ENCODE assay signal across 15 cellular contexts in genomic region chr20:10513931-10514575, GRCh38.
DNase-seq lines count a peak whose midpoint lies in the region; ATAC-seq and TF ChIP-seq lines count a peak whose summit lies in the region.
"Had no signal": no experiment of that assay in that cellular context is flagged by ENCODE, and none has a peak within 500 bp of the region (broad histone marks: within the 10 kb centered on the region; RNA-seq: fewer than 3 reads in every experiment).

No MANE protein-coding gene starts in this region.

- H2BK120ac ChIP-seq in IMR-90 (ENCODE audit: low read depth, low read length) = peak overlapping the region; percentile 27
- peak overlapping the region; percentile 67 for H2BK120ac ChIP-seq in mesenchymal stem cell (ENCODE audit: low read depth, low read length)

- peak overlapping the region; percentile 28; the same call in 1 of the 2 replicates for H3K4me2 ChIP-seq in IMR-90 (ENCODE audit: low read depth, low read length)
- no peak overlapping the region for H3K4me2 ChIP-seq in mesenchymal stem cell (ENCODE audit: low read length, poor library complexity, severe bottlenecking)
- H3K4me2 ChIP-seq: BLaER1 had no signal

- no peak overlapping the region for H3K23ac ChIP-seq in IMR-90 (ENCODE audit: low read depth, low read length)
- no peak overlapping the region for H3K23ac ChIP-seq in mesenchymal stem cell (ENCODE audit: low read length in 2 of 2)

- dilution Hi-C loops in IMR-90 (cut with HindIII; ENCODE audit: low sequenced_read_pairs, unreplicated experiment) = no loop called here

- TF ChIP-seq RAD21 in IMR-90 (IDR thresholded peaks at IDR 0.05; ENCODE audit: low read length) = no peak

- H3K36me3 ChIP-seq in IMR-90 (ENCODE audit: control insufficient read depth, insufficient read depth, low read length) (no peaks in the 10 kb centered on the region), mesenchymal stem cell (ENCODE audit: control insufficient read depth in 1 of 2, insufficient read depth in 2 of 2, low read depth in 1 of 2, low read length in 2 of 2) (no peaks in the 10 kb centered on the region), HAP-1 (replicated peaks) (no peaks in the 10 kb centered on the region)
- H3K36me3 ChIP-seq: BLaER1 had no signal

- H3K18ac ChIP-seq in IMR-90 (ENCODE audit: low read depth, low read length) (peak overlapping the region; percentile 66; the same call in 1 of the 2 replicates), mesenchymal stem cell (ENCODE audit: low read depth in 1 of 2, low read length in 2 of 2) (peak overlapping the region in 1 of 2 experiments; percentile 44)

- H3K4me3 Mint-ChIP-seq in CD14-positive monocyte = no peak overlapping the region
- H3K4me3 Mint-ChIP-seq: activated naive CD4-positive, alpha-beta T cell treated with anti-CD3 and anti-CD28 coated beads, Interleukin-2, amount 10 ng/mL, durations not matched to agents 7 days and 5 days had no signal

- H3K9me1 ChIP-seq in IMR-90 (ENCODE audit: insufficient read depth, low read length) = peaks cover 12% of the 10 kb centered on the region

- H3K79me1 ChIP-seq in IMR-90 (ENCODE audit: low read depth in 1 of 2, low read length in 2 of 2) (peaks cover 12 to 33% of the 10 kb centered on the region in 2 experiments), mesenchymal stem cell (replicated peaks; ENCODE audit: low read length, poor library complexity, severe bottlenecking) (peaks cover 12% of the 10 kb centered on the region)

- H3K56ac ChIP-seq in IMR-90 (ENCODE audit: extremely low read depth, insufficient read depth, low read length) = no peak overlapping the region

- intact Hi-C loops in CD14-positive monocyte (cut with micrococcal nuclease) = loop anchor here (5.0 to 10.0 kb wide), 2 partner anchors 37 to 79 kb away; partner anchors contain the start of genes MKKS (in 1 of the 2) and SLX4IP (in 1 of the 2)
- intact Hi-C loops in IMR-90 (cut with micrococcal nuclease) = loop anchor here (5.0 kb wide), 1 partner anchor 37 kb away; no protein-coding TSS in a partner anchor

- TF ChIP-seq CTCF in CD14-positive monocyte (IDR thresholded peaks at IDR 0.05) (no peak), IMR-90 (conservative IDR thresholded peaks at IDR 0.05; ENCODE audit: low read depth, low read length) (no peak), cardiac fibroblast (IDR thresholded peaks at IDR 0.05; ENCODE audit: low read depth, low read length) (no peak)

- WGBS in IMR-90 (ENCODE audit: extremely low coverage in 2 of 2, insufficient read length in 1 of 2), 2 experiments = no CpG with 5 or more reads among the region's 4 CpGs
- WGBS in mesenchymal stem cell = 58% methylated on average over 3 of the region's 4 CpGs

- no peak for TF ChIP-seq POLR2A in IMR-90 (IDR thresholded peaks at IDR 0.05; ENCODE audit: low read depth, low read length)

- no peak for DNase-seq in CD14-positive monocyte (ENCODE audit: low spot score)
- DNase-seq in IMR-90 = no peak
- peak; percentile 38 to 68 for DNase-seq in cardiac fibroblast (ENCODE audit: low read depth in 2 of 2)
- peak; percentile 40 for DNase-seq in mesenchymal stem cell
- no peak for DNase-seq in dedifferentiated amniotic fluid mesenchymal stem cell (ENCODE audit: extremely low spot score)
- DNase-seq in HAP-1 (ENCODE audit: low spot score in 2 of 2) = no peak
- DNase-seq in NCI-H748 treated with DMSO at 0.1 percent for 48 hours (lab: John Stamatoyannopoulos, UW) = no peak
- DNase-seq: activated naive CD4-positive, alpha-beta T cell treated with anti-CD3 and anti-CD28 coated beads, Interleukin-2, amount 10 ng/mL, durations not matched to agents 7 days and 5 days; NCI-H1694; NCI-H526 treated with DMSO at 0.1 percent for 48 hours; Right ventricle myocardium superior had no signal

- CTCF ChIA-PET in IMR-90 (lab: Yijun Ruan, JAX) = no interaction called here

- peaks cover 0 to 3% (median 2%) of the 10 kb centered on the region in 3 donors for H3K27me3 Mint-ChIP-seq in CD14-positive monocyte (ENCODE audit: low read depth in 3 of 3)
- H3K27me3 Mint-ChIP-seq: activated naive CD4-positive, alpha-beta T cell treated with anti-CD3 and anti-CD28 coated beads, Interleukin-2, amount 10 ng/mL, durations not matched to agents 7 days and 5 days; progenitor cell of endocrine pancreas had no signal

- peak overlapping the region; percentile 73; the same call in 1 of the 2 replicates for H3K4ac ChIP-seq in IMR-90 (ENCODE audit: low read depth, low read length)
- no peak overlapping the region for H3K4ac ChIP-seq in mesenchymal stem cell (ENCODE audit: low read depth in 1 of 2, low read length in 2 of 2)

- peak overlapping the region in 4 of 7 donors; percentile 12 to 76 (median 62) for H3K27ac Mint-ChIP-seq in CD14-positive monocyte
- H3K27ac Mint-ChIP-seq: activated naive CD4-positive, alpha-beta T cell treated with anti-CD3 and anti-CD28 coated beads, Interleukin-2, amount 10 ng/mL, durations not matched to agents 7 days and 5 days; progenitor cell of endocrine pancreas had no signal

- H2BK5ac ChIP-seq in IMR-90 (ENCODE audit: low read depth, low read length, poor library complexity, severe bottlenecking) (no peak overlapping the region), mesenchymal stem cell (ENCODE audit: low read depth, low read length, poor library complexity, severe bottlenecking) (no peak overlapping the region)

- no peaks in the 10 kb centered on the region for H4K20me1 ChIP-seq in IMR-90 (ENCODE audit: insufficient read depth, low read length)

- peak overlapping the region in 1 of 2 experiments; percentile 56 for H2BK12ac ChIP-seq in mesenchymal stem cell (ENCODE audit: low read length in 2 of 2)

- H2AK9ac ChIP-seq in IMR-90 (replicated peaks; ENCODE audit: low read depth, low read length, poor library complexity) = no peak overlapping the region

- H3K4me3 ChIP-seq in IMR-90 (ENCODE audit: insufficient read depth, low read depth, low read length) (no peak overlapping the region), cardiac fibroblast (replicated peaks in 1 of 2; ENCODE audit: low read depth in 2 of 2, low read length in 2 of 2) (no peak overlapping the region), mesenchymal stem cell (ENCODE audit: insufficient read depth in 1 of 2, low read depth in 1 of 2, low read length in 2 of 2) (no peak overlapping the region), HAP-1 (no peak overlapping the region)
- H3K4me3 ChIP-seq: BLaER1 had no signal

- H2AK5ac ChIP-seq in IMR-90 (ENCODE audit: low read depth, low read length) (no peak overlapping the region), mesenchymal stem cell (ENCODE audit: low read length, severe bottlenecking) (no peak overlapping the region)

- H2BK15ac ChIP-seq in IMR-90 (ENCODE audit: low read depth, low read length) (peak overlapping the region; percentile 61; the same call in 1 of the 3 replicates), mesenchymal stem cell (ENCODE audit: low read depth, poor library complexity, severe bottlenecking) (no peak overlapping the region)

- H3K4me1 Mint-ChIP-seq in CD14-positive monocyte = peaks cover 42% of the 10 kb centered on the region

- ATAC-seq in IMR-90 (ENCODE audit: low read depth) (no peak), HG02588 (IDR thresholded peaks at IDR 0.05; ENCODE audit: unreplicated experiment) (no peak)

- no TSS peak for BruUV-seq in IMR-90 (replicated peaks; lab: Mats Ljungman, UMichigan)

- H4K5ac ChIP-seq in IMR-90 (ENCODE audit: low read depth, low read length) = peak overlapping the region; percentile 24; the same call in 1 of the 2 replicates

- in situ Hi-C loops in IMR-90 (cut with MboI; ENCODE audit: low sequenced_read_pairs) = no loop called here
- in situ Hi-C loops in HAP-1 (cut with MboI; ENCODE audit: low sequenced_read_pairs) = no loop called here

- H3K9me3 ChIP-seq in IMR-90 (ENCODE audit: control insufficient read depth, insufficient read depth, low read length) (no peaks in the 10 kb centered on the region), mesenchymal stem cell (ENCODE audit: control insufficient read depth, low read length) (no peaks in the 10 kb centered on the region), HAP-1 (no peaks in the 10 kb centered on the region)
- H3K9me3 ChIP-seq: BLaER1 had no signal

- no peaks in the 10 kb centered on the region for H3K27me3 ChIP-seq in IMR-90 (ENCODE audit: control insufficient read depth, insufficient read depth, low read length)
- no peaks in the 10 kb centered on the region for H3K27me3 ChIP-seq in mesenchymal stem cell (ENCODE audit: control insufficient read depth in 1 of 2, insufficient read depth in 1 of 2, low read length in 2 of 2)
- H3K27me3 ChIP-seq in HAP-1 (ENCODE audit: low read depth) = no peaks in the 10 kb centered on the region
- H3K27me3 ChIP-seq: BLaER1 had no signal

- H3K36me3 Mint-ChIP-seq in CD14-positive monocyte = peaks cover 6 to 7% of the 10 kb centered on the region in 2 donors

- H3K27ac ChIP-seq in IMR-90 (ENCODE audit: insufficient read depth, low read length) = no peak overlapping the region
- H3K27ac ChIP-seq in mesenchymal stem cell (ENCODE audit: low read length, poor library complexity, severe bottlenecking) = no peak overlapping the region
- H3K27ac ChIP-seq: BLaER1, epithelial cell of prostate had no signal

- H4K91ac ChIP-seq in IMR-90 (ENCODE audit: insufficient read depth, low read depth, low read length) (peak overlapping the region; percentile 68; the same call in 1 of the 2 replicates), mesenchymal stem cell (ENCODE audit: low read length) (no peak overlapping the region)

- peaks cover 0 to 2% (median 0%) of the 10 kb centered on the region in 7 donors for H3K9me3 Mint-ChIP-seq in CD14-positive monocyte
- H3K9me3 Mint-ChIP-seq: activated naive CD4-positive, alpha-beta T cell treated with anti-CD3 and anti-CD28 coated beads, Interleukin-2, amount 10 ng/mL, durations not matched to agents 7 days and 5 days had no signal

- no peak overlapping the region for H2AFZ ChIP-seq in IMR-90 (replicated peaks; ENCODE audit: low read length, poor library complexity)
- no peak overlapping the region for H2AFZ ChIP-seq in mesenchymal stem cell (ENCODE audit: low read depth, low read length)

- H3K4me1 ChIP-seq in IMR-90 (ENCODE audit: control insufficient read depth, insufficient read depth, low read length) (peaks cover 12% of the 10 kb centered on the region), mesenchymal stem cell (ENCODE audit: control insufficient read depth, insufficient read depth, low read depth, low read length) (peaks cover 7% of the 10 kb centered on the region), HAP-1 (peaks cover 11% of the 10 kb centered on the region)

- H3K9ac ChIP-seq in IMR-90 (ENCODE audit: low read depth, low read length) (no peak overlapping the region), mesenchymal stem cell (ENCODE audit: low read length) (peak overlapping the region; percentile 37)
- H3K9ac ChIP-seq: BLaER1 had no signal

- H3K14ac ChIP-seq in IMR-90 (replicated peaks; ENCODE audit: low read depth, low read length) (0 out of 2 replicates have a peak overlapping the region, but pooled peaks have one; percentile 3), mesenchymal stem cell (ENCODE audit: low read length in 2 of 2) (no peak overlapping the region)

- H2BK20ac ChIP-seq in IMR-90 (ENCODE audit: low read depth, low read length) = peak overlapping the region; percentile 71

- POLR2A ChIA-PET in IMR-90 (lab: Charles Lee; ENCODE audit: unreplicated experiment) = interaction anchor here (0.5 kb wide), 1 partner anchor 26 kb away, joined by 3 read pairs; no protein-coding TSS in a partner anchor

- no peak overlapping the region for H4K8ac ChIP-seq in IMR-90 (ENCODE audit: low read depth in 2 of 2, low read length in 2 of 2)
- H4K8ac ChIP-seq in mesenchymal stem cell (ENCODE audit: low read length) = peak overlapping the region; percentile 31

Comparison
In these comparisons a context has a peak if more than half of its experiments do, and no peak if none do; other contexts are left out.
1. DNase-seq: peak in cardiac fibroblast (2 of 2) and mesenchymal stem cell (single experiment); none in CD14-positive monocyte (single experiment), IMR-90 (single experiment), dedifferentiated amniotic fluid mesenchymal stem cell (single experiment), HAP-1 (0 of 2) and NCI-H748 treated with DMSO at 0.1 percent for 48 hours (single experiment).